9 cellular contexts compared by ENCODE assay signal in the genomic region with DNA sequence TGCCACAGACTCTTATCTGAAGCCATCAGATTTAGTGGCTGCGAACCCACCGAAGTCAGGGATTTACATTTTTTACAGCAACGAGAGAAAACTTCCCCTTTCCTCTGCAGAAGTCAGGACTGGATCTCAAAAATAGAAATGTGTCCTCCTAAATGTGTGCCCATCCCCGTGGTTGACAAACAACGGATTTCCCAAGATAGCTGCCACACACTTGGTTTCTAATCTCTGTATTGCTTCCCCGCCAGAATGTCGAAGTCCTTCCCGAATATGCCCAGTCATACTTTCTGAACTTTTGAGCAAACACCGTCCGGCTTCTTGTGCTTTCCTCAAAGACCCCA. TPM values are rescaled to one million over a fixed set of nuclear protein-coding genes. Genes with fewer than 3 reads are reported as not detected.
A peak's percentile ranks its signal among the peaks of the same experiment; 100 is the strongest.
DNase-seq lines count a peak whose midpoint lies in the region; ATAC-seq and TF ChIP-seq lines count a peak whose summit lies in the region.
"Had no signal": no experiment of that assay in that cellular context is flagged by ENCODE, and none has a peak within 500 bp of the region (broad histone marks: within the 10 kb centered on the region; RNA-seq: fewer than 3 reads in every experiment).

No MANE protein-coding gene starts in this region.

- POLR2A ChIA-PET in PC-3 (lab: Charles Lee; ENCODE audit: unreplicated experiment) = no interaction called here

- H3K4me2 ChIP-seq in PC-3 (ENCODE audit: low read length) (peak overlapping the region; percentile 60), fibroblast of lung (ENCODE audit: extremely low read depth, insufficient read depth, low read length) (peak overlapping the region; percentile 82)

- ATAC-seq in PC-3 (no peak), GM21367 (IDR thresholded peaks at IDR 0.05; ENCODE audit: unreplicated experiment) (no peak)
- no peak for ATAC-seq in stimulated activated effector memory CD8-positive, alpha-beta T cell treated with anti-CD3 and anti-CD28 coated beads, Interleukin-12 subunit alpha, Interleukin-12 subunit beta, amount 100 ng/mL, for 72 hours

- H3K4me3 Mint-ChIP-seq in stimulated activated effector memory CD8-positive, alpha-beta T cell treated with anti-CD3 and anti-CD28 coated beads, Interleukin-12 subunit alpha, Interleukin-12 subunit beta, amount 100 ng/mL, for 72 hours = peak overlapping the region; percentile 31

- peak; percentile 29 for DNase-seq in SKM-1 (lab: John Stamatoyannopoulos, UW; ENCODE audit: unreplicated experiment)
- DNase-seq in SKM-1 treated with dmso at 0.1 percent for 144 hours (lab: John Stamatoyannopoulos, UW; ENCODE audit: unreplicated experiment) = no peak
- no peak for DNase-seq in PC-3
- no peak for DNase-seq in fibroblast of lung (ENCODE audit: low read depth in 2 of 2)
- DNase-seq in stimulated activated effector memory CD8-positive, alpha-beta T cell treated with anti-CD3 and anti-CD28 coated beads, Interleukin-12 subunit alpha, Interleukin-12 subunit beta, amount 100 ng/mL, for 72 hours (ENCODE audit: low spot score in 2 of 2) = no peak
- no peak for DNase-seq in midbrain (lab: John Stamatoyannopoulos, UW)
- DNase-seq in hypothalamus (lab: John Stamatoyannopoulos, UW) = no peak
- DNase-seq: KG1 had no signal

- intact Hi-C loops in PC-3 (cut with micrococcal nuclease) = loop anchor here (5.0 kb wide), 1 partner anchor 280 kb away; no protein-coding TSS in a partner anchor

- H3K9me3 ChIP-seq in PC-3 (ENCODE audit: low read length) (no peaks in the 10 kb centered on the region), fibroblast of lung (ENCODE audit: control insufficient read depth, insufficient read depth, low read depth, low read length) (no peaks in the 10 kb centered on the region)

- H2AFZ ChIP-seq in PC-3 (ENCODE audit: low read length) (peak overlapping the region; percentile 35; the same call in 1 of the 2 replicates), fibroblast of lung (ENCODE audit: low read length) (no peak overlapping the region)

- no peak overlapping the region for H3K27ac Mint-ChIP-seq in stimulated activated effector memory CD8-positive, alpha-beta T cell treated with anti-CD3 and anti-CD28 coated beads, Interleukin-12 subunit alpha, Interleukin-12 subunit beta, amount 100 ng/mL, for 72 hours

- peaks cover 6% of the 10 kb centered on the region for H3K4me1 Mint-ChIP-seq in stimulated activated effector memory CD8-positive, alpha-beta T cell treated with anti-CD3 and anti-CD28 coated beads, Interleukin-12 subunit alpha, Interleukin-12 subunit beta, amount 100 ng/mL, for 72 hours

- no peak overlapping the region for H3K27ac ChIP-seq in PC-3 (ENCODE audit: low read length)
- no peak overlapping the region for H3K27ac ChIP-seq in fibroblast of lung (ENCODE audit: insufficient read depth, low read length)

- no peaks in the 10 kb centered on the region for H3K9me3 Mint-ChIP-seq in stimulated activated effector memory CD8-positive, alpha-beta T cell treated with anti-CD3 and anti-CD28 coated beads, Interleukin-12 subunit alpha, Interleukin-12 subunit beta, amount 100 ng/mL, for 72 hours

- no peak overlapping the region for H3K9ac ChIP-seq in PC-3 (ENCODE audit: low read length)
- H3K9ac ChIP-seq in fibroblast of lung (ENCODE audit: insufficient read depth, low read length) = no peak overlapping the region

- H3K79me2 ChIP-seq in PC-3 (ENCODE audit: low read length) = no peaks in the 10 kb centered on the region
- H3K79me2 ChIP-seq in fibroblast of lung (ENCODE audit: control insufficient read depth, insufficient read depth, low read length) = no peaks in the 10 kb centered on the region

- no peaks in the 10 kb centered on the region for H3F3A ChIP-seq in PC-3 (ENCODE audit: low read length, unreplicated experiment)

- H3K27me3 ChIP-seq in PC-3 (ENCODE audit: low read length) (peaks cover 79% of the 10 kb centered on the region), fibroblast of lung (ENCODE audit: control insufficient read depth, insufficient read depth, low read length) (peaks cover 20% of the 10 kb centered on the region)

- TF ChIP-seq CTCF in PC-3 (conservative IDR thresholded peaks at IDR 0.05; ENCODE audit: low read depth, low read length) (no peak), fibroblast of lung (conservative IDR thresholded peaks at IDR 0.05 in 1 of 2, IDR thresholded peaks at IDR 0.05 in 1 of 2; ENCODE audit: low read depth in 1 of 2, low read length in 2 of 2) (no peak)

- H3K36me3 Mint-ChIP-seq in stimulated activated effector memory CD8-positive, alpha-beta T cell treated with anti-CD3 and anti-CD28 coated beads, Interleukin-12 subunit alpha, Interleukin-12 subunit beta, amount 100 ng/mL, for 72 hours = no peaks in the 10 kb centered on the region

- no peaks in the 10 kb centered on the region for H3K36me3 ChIP-seq in PC-3 (ENCODE audit: low read depth, low read length)
- no peaks in the 10 kb centered on the region for H3K36me3 ChIP-seq in fibroblast of lung (ENCODE audit: control insufficient read depth, insufficient read depth, low read length)

- H3K9me2 ChIP-seq in PC-3 (replicated peaks; ENCODE audit: low read length) = no peaks in the 10 kb centered on the region

- no peaks in the 10 kb centered on the region for H4K20me1 ChIP-seq in PC-3 (ENCODE audit: low read length)
- no peaks in the 10 kb centered on the region for H4K20me1 ChIP-seq in fibroblast of lung (ENCODE audit: control insufficient read depth, extremely low read depth, insufficient read depth, low read length)

- BruUV-seq in PC-3 (replicated peaks; lab: Mats Ljungman, UMichigan) = no TSS peak

- CTCF ChIA-PET in PC-3 (lab: Charles Lee) = no interaction called here

- peak overlapping the region; percentile 34 for H3K4me3 ChIP-seq in PC-3 (ENCODE audit: low read length)
- peak overlapping the region in 3 of 4 experiments; percentile 32 to 63 (median 53) for H3K4me3 ChIP-seq in fibroblast of lung (replicated peaks in 1 of 4; ENCODE audit: control extremely low read depth in 1 of 4, insufficient read depth in 1 of 4, low read depth in 3 of 4, low read length in 4 of 4)

- H3K4me1 ChIP-seq in PC-3 (ENCODE audit: insufficient read depth, low read length) (no peaks in the 10 kb centered on the region), fibroblast of lung (ENCODE audit: control insufficient read depth, extremely low read depth, insufficient read depth, low read length) (peaks cover 2% of the 10 kb centered on the region)

RNA-seq across cellular contexts. Expression of gene ADAM23, which starts 0.8 kb away (rescaled TPM):
- total RNA-seq in PC-3 (2014; rRNA removed) (0.22 and 0.69 TPM in 2 replicates), fibroblast of lung (2.3 and 3.1 TPM in 2 replicates)
- 2.7 and 9.5 TPM in 2 replicates for polyA plus RNA-seq in fibroblast of lung
- 1.9 and 7.8 TPM in 2 replicates for polyA plus RNA-seq in fibroblast of lung (2012)
- polyA minus RNA-seq in fibroblast of lung (ENCODE audit: low replicate concordance) = 2.0 TPM in 1 of 2 replicates, not detected in the other
